17 cellular contexts compared by ENCODE assay signal in genomic region chr2:58051445-58051844, GRCh38. TPM values are rescaled to one million over a fixed set of nuclear protein-coding genes. Genes with fewer than 3 reads are reported as not detected.
A peak's percentile ranks its signal among the peaks of the same experiment; 100 is the strongest.
DNase-seq lines count a peak whose midpoint lies in the region; ATAC-seq lines count a peak whose summit lies in the region.
"Had no signal": no experiment of that assay in that cellular context is flagged by ENCODE, and none has a peak within 500 bp of the region (broad histone marks: within the 10 kb centered on the region; RNA-seq: fewer than 3 reads in every experiment).

No MANE protein-coding gene starts in this region.

- H3K27ac Mint-ChIP-seq in activated T-cell treated with anti-CD3 and anti-CD28 coated beads, Interleukin-2, amount 50 U/mL, for 72 hours: peak overlapping the region; percentile 72
- H3K27ac Mint-ChIP-seq in IgD-negative memory B cell: peak overlapping the region in 2 of 3 donors; percentile 11 to 60
- peak overlapping the region; percentile 22 for H3K27ac Mint-ChIP-seq in central memory CD8-positive, alpha-beta T cell (ENCODE audit: low read depth)

- peaks cover 24% of the 10 kb centered on the region for H3K4me1 Mint-ChIP-seq in activated T-cell treated with anti-CD3 and anti-CD28 coated beads, Interleukin-2, amount 50 U/mL, for 72 hours (ENCODE audit: low read depth)
- H3K4me1 Mint-ChIP-seq in IgD-negative memory B cell: peaks cover 25 to 43% (median 37%) of the 10 kb centered on the region in 3 donors
- H3K4me1 Mint-ChIP-seq in central memory CD8-positive, alpha-beta T cell: peaks cover 12% of the 10 kb centered on the region

- peaks cover 0 to 3% of the 10 kb centered on the region in 2 donors for H3K36me3 Mint-ChIP-seq in activated T-cell treated with anti-CD3 and anti-CD28 coated beads, Interleukin-2, amount 50 U/mL, for 72 hours (ENCODE audit: insufficient read depth in 2 of 2)
- H3K36me3 Mint-ChIP-seq in IgD-negative memory B cell: peaks cover 7% of the 10 kb centered on the region
- peaks cover 20% of the 10 kb centered on the region for H3K36me3 Mint-ChIP-seq in central memory CD8-positive, alpha-beta T cell (ENCODE audit: insufficient read depth)

- H3K4me3 Mint-ChIP-seq in activated T-cell treated with anti-CD3 and anti-CD28 coated beads, Interleukin-2, amount 50 U/mL, for 72 hours: no peak overlapping the region
- H3K4me3 Mint-ChIP-seq in IgD-negative memory B cell: peak overlapping the region in 1 of 4 donors; percentile 18
- no peak overlapping the region for H3K4me3 Mint-ChIP-seq in central memory CD8-positive, alpha-beta T cell
- H3K4me3 Mint-ChIP-seq: CD4-positive, CD25-positive, alpha-beta regulatory T cell had no signal

- no peaks in the 10 kb centered on the region for H3K27me3 Mint-ChIP-seq in activated T-cell treated with anti-CD3 and anti-CD28 coated beads, Interleukin-2, amount 50 U/mL, for 72 hours (ENCODE audit: low read depth)
- no peaks in the 10 kb centered on the region for H3K27me3 Mint-ChIP-seq in IgD-negative memory B cell
- H3K27me3 Mint-ChIP-seq in central memory CD8-positive, alpha-beta T cell: no peaks in the 10 kb centered on the region
- H3K27me3 Mint-ChIP-seq: CD4-positive, CD25-positive, alpha-beta regulatory T cell had no signal

- DNase-seq in activated T-cell treated with anti-CD3 and anti-CD28 coated beads, Interleukin-2, amount 50 U/mL, for 72 hours: no peak
- DNase-seq in activated T-cell treated with anti-CD3 and anti-CD28 coated beads, Interleukin-2, amount 50 U/mL, for 48 hours: no peak
- no peak for DNase-seq in central memory CD8-positive, alpha-beta T cell (ENCODE audit: low spot score in 2 of 2)
- DNase-seq in superior temporal gyrus (ENCODE audit: extremely low spot score) (peak; percentile 50), NCI-H446 treated with DMSO at 0.1 percent for 48 hours (lab: John Stamatoyannopoulos, UW) (no peak), middle frontal gyrus (ENCODE audit: extremely low spot score, low spot score) (no peak), NCI-H2081 (lab: John Stamatoyannopoulos, UW) (no peak)
- DNase-seq: CD4-positive, CD25-positive, alpha-beta regulatory T cell; DMS79; Karpas-422; MG63; NCI-H1417; NCI-H1694 treated with DMSO at 0.1 percent for 48 hours; NK-92 treated with Interleukin-12 subunit alpha and Interleukin-12 subunit beta, amount 100 ng/mL, for 24 hours; SHP77 treated with DMSO at 0.1 percent for 48 hours had no signal

- no peaks in the 10 kb centered on the region for H3K9me3 Mint-ChIP-seq in activated T-cell treated with anti-CD3 and anti-CD28 coated beads, Interleukin-2, amount 50 U/mL, for 72 hours
- no peaks in the 10 kb centered on the region for H3K9me3 Mint-ChIP-seq in IgD-negative memory B cell
- H3K9me3 Mint-ChIP-seq in central memory CD8-positive, alpha-beta T cell: no peaks in the 10 kb centered on the region
- H3K9me3 Mint-ChIP-seq: CD4-positive, CD25-positive, alpha-beta regulatory T cell had no signal

- no peak for ATAC-seq in activated T-cell treated with anti-CD3 and anti-CD28 coated beads, Interleukin-2, amount 50 U/mL, for 72 hours (replicated peaks in 1 of 2)
- ATAC-seq in central memory CD8-positive, alpha-beta T cell (replicated peaks; ENCODE audit: extremely low read depth, poor library complexity, severe bottlenecking): no peak

RNA-seq across cellular contexts. Expression of gene VRK2, which starts 4.8 kb away (rescaled TPM):
- total RNA-seq in activated T-cell treated with anti-CD3 and anti-CD28 coated beads, Interleukin-2, amount 50 U/mL, for 72 hours: 10 to 100 TPM; 22.9 to 24.5 TPM
- polyA plus RNA-seq in IgD-negative memory B cell: 32.9 TPM
- total RNA-seq: A172 had no signal

Comparison
In these comparisons a context has a peak if more than half of its experiments do, and no peak if none do; other contexts are left out.
1. H3K27ac Mint-ChIP-seq: peak in every context shown above with its lines; median percentile 72 in activated T-cell treated with anti-CD3 and anti-CD28 coated beads, Interleukin-2, amount 50 U/mL, for 72 hours; 36 in IgD-negative memory B cell; 22 in central memory CD8-positive, alpha-beta T cell.